1 cellular context compared by ENCODE assay signal in the genomic region with DNA sequence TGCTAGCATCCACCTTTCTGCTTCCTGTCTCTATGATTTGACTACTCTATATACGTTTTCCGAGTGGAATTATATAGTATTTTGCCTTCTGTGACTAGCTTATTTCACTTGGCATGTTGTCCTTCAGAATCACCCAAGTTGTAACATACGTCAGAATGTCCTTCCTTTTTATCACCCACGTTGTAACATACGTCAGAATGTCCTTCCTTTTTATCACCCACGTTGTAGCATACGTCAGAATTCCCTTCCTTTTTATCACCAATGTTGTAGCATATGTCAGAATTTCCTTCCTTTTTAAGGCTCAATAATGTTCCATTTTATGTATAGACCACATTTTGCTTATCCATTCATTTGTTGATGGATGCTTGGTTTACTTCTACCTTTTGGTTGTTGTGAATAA.
TF ChIP-seq lines count a peak whose summit lies in the region.

No MANE protein-coding gene starts in this region.

TF ChIP-seq in GM12878, 131 proteins besides CTCF, POLR2A, EP300 and RAD21:
- TF ChIP-seq CREB1 (IDR thresholded peaks at IDR 0.05; ENCODE audit: low read depth) (peak; percentile 44; the same call in 1 of the 2 replicates), PRDM15 (CRISPR knock-in tag; IDR thresholded peaks at IDR 0.05) (no peak), GABPA (IDR thresholded peaks at IDR 0.05; ENCODE audit: low read depth) (no peak)
